Comparison of ENCODE assay signal across 2 cellular contexts in genomic region chr3:120302361-120302760, GRCh38.
TF ChIP-seq lines count a peak whose summit lies in the region.

No MANE protein-coding gene starts in this region.

TF ChIP-seq in IMR-90, 13 proteins besides CTCF, POLR2A, EP300 and RAD21:
- TF ChIP-seq CHD1 (IDR thresholded peaks at IDR 0.05; ENCODE audit: low read depth, low read length) (no peak), RFX5 (IDR thresholded peaks at IDR 0.05; ENCODE audit: low read depth, low read length) (no peak), CEBPB (IDR thresholded peaks at IDR 0.05; ENCODE audit: low read depth, low read length) (no peak)

TF ChIP-seq in H1, 55 proteins besides CTCF, POLR2A, EP300 and RAD21:
- no peak for TF ChIP-seq CHD2 (IDR thresholded peaks at IDR 0.05; ENCODE audit: low read length)
- no peak for TF ChIP-seq HDAC2 (IDR thresholded peaks at IDR 0.05; ENCODE audit: borderline replicate concordance in 1 of 2, low read depth in 2 of 2, low read length in 2 of 2)
- no peak for TF ChIP-seq TBP (IDR thresholded peaks at IDR 0.05; ENCODE audit: low read depth, low read length)
- TF ChIP-seq TAF1 (IDR thresholded peaks at IDR 0.05; ENCODE audit: low read depth, low read length), result no peak
- TF ChIP-seq CHD1 (IDR thresholded peaks at IDR 0.05; ENCODE audit: low read depth, low read length), result no peak
- no peak for TF ChIP-seq BCL11A (IDR thresholded peaks at IDR 0.05; ENCODE audit: low read depth in 2 of 2, low read length in 2 of 2)
- TF ChIP-seq KDM1A (IDR thresholded peaks at IDR 0.05; ENCODE audit: borderline replicate concordance, low read length), result no peak
- TF ChIP-seq CBX5 (IDR thresholded peaks at IDR 0.05; ENCODE audit: low read depth, low read length), result no peak
- TF ChIP-seq TCF12 (IDR thresholded peaks at IDR 0.05; ENCODE audit: low read depth, low read length), result no peak
- no peak for TF ChIP-seq EGR1 (IDR thresholded peaks at IDR 0.05; ENCODE audit: borderline replicate concordance, low read depth, low read length)
- TF ChIP-seq BACH1 (IDR thresholded peaks at IDR 0.05; ENCODE audit: low read length), result no peak
- no peak for TF ChIP-seq SP1 (IDR thresholded peaks at IDR 0.05; ENCODE audit: low read depth, low read length)
- no peak for TF ChIP-seq CBX8 (IDR thresholded peaks at IDR 0.05; ENCODE audit: borderline replicate concordance, low read depth, low read length)
